In genomic region chr2:174591740-174592139, GRCh38 we compare ENCODE assay signal across 13 cellular contexts. TPM values are rescaled to one million over a fixed set of nuclear protein-coding genes. Genes with fewer than 3 reads are reported as not detected.
DNase-seq lines count a peak whose midpoint lies in the region; ATAC-seq, FAIRE-seq and TF ChIP-seq lines count a peak whose summit lies in the region.
"Had no signal": no experiment of that assay in that cellular context is flagged by ENCODE, and none has a peak within 500 bp of the region (broad histone marks: within the 10 kb centered on the region; RNA-seq: fewer than 3 reads in every experiment).

No MANE protein-coding gene starts in this region.

- H3K9me2 ChIP-seq in MM.1S (replicated peaks; ENCODE audit: insufficient read depth, low read length): no peaks in the 10 kb centered on the region

- TF ChIP-seq CTCF in MM.1S (IDR thresholded peaks at IDR 0.05; ENCODE audit: low read length): no peak
- TF ChIP-seq CTCF in astrocyte (IDR thresholded peaks at IDR 0.05; ENCODE audit: insufficient read depth, low read depth, low read length): no peak
- no peak for TF ChIP-seq CTCF in body of pancreas (IDR thresholded peaks at IDR 0.05)
- no peak for TF ChIP-seq CTCF in ovary (IDR thresholded peaks at IDR 0.05)

- H3K9me3 ChIP-seq in MM.1S (replicated peaks; ENCODE audit: insufficient read depth, low read length): no peaks in the 10 kb centered on the region
- no peaks in the 10 kb centered on the region for H3K9me3 ChIP-seq in astrocyte (ENCODE audit: insufficient read depth, low read depth, low read length)
- H3K9me3 ChIP-seq in small intestine (ENCODE audit: control insufficient read depth, low read depth): no peaks in the 10 kb centered on the region
- H3K9me3 ChIP-seq in body of pancreas: no peaks in the 10 kb centered on the region
- H3K9me3 ChIP-seq in ovary: no peaks in the 10 kb centered on the region

- TF ChIP-seq EP300 in ovary (IDR thresholded peaks at IDR 0.05): no peak

- H3K4me1 ChIP-seq in MM.1S (ENCODE audit: low read length) (peaks cover 22% of the 10 kb centered on the region), astrocyte (ENCODE audit: insufficient read depth, low read length) (peaks cover 9% of the 10 kb centered on the region), small intestine (ENCODE audit: control insufficient read depth in 2 of 2, insufficient read depth in 1 of 2, low read depth in 1 of 2, low read length in 1 of 2) (no peaks in the 10 kb centered on the region), body of pancreas (no peaks in the 10 kb centered on the region), ovary (ENCODE audit: insufficient read depth) (peaks cover 6% of the 10 kb centered on the region)

- H2AFZ ChIP-seq in MM.1S (ENCODE audit: low read length) (no peak overlapping the region), astrocyte (ENCODE audit: low read depth, low read length) (no peak overlapping the region)

- H4K20me1 ChIP-seq in MM.1S (ENCODE audit: insufficient read depth, low read length) (peaks cover 25% of the 10 kb centered on the region), astrocyte (ENCODE audit: insufficient read depth, low read length) (no peaks in the 10 kb centered on the region)

- H3K79me2 ChIP-seq in MM.1S (ENCODE audit: low read length): peaks cover 95% of the 10 kb centered on the region
- H3K79me2 ChIP-seq in astrocyte (ENCODE audit: insufficient read depth, low read length): no peaks in the 10 kb centered on the region

- no peak overlapping the region for H3K4me3 ChIP-seq in MM.1S (ENCODE audit: low read length)
- H3K4me3 ChIP-seq in astrocyte (ENCODE audit: insufficient read depth, low read depth, low read length): no peak overlapping the region
- H3K4me3 ChIP-seq in small intestine (ENCODE audit: low read depth in 1 of 2, low read length in 2 of 2): no peak overlapping the region
- H3K4me3 ChIP-seq in body of pancreas: no peak overlapping the region
- H3K4me3 ChIP-seq in ovary: no peak overlapping the region

- H3K27ac Mint-ChIP-seq in T-helper 2 cell treated with Interferon-gamma antibody and Interleukin-4, amounts not matched to agents 5 μg/mL and 100 μg/mL, for 36 hours: peak overlapping the region; percentile 70
- H3K27ac Mint-ChIP-seq in astrocyte (ENCODE audit: unreplicated experiment): peak overlapping the region; percentile 8

- H3K36me3 ChIP-seq in MM.1S (replicated peaks; ENCODE audit: insufficient read depth, low read length) (no peaks in the 10 kb centered on the region; the same call in 1 of the 2 replicates), astrocyte (ENCODE audit: insufficient read depth, low read length) (no peaks in the 10 kb centered on the region), small intestine (ENCODE audit: control insufficient read depth in 2 of 2, insufficient read depth in 2 of 2, low read length in 2 of 2) (no peaks in the 10 kb centered on the region), body of pancreas (replicated peaks in 1 of 2; ENCODE audit: insufficient read depth in 1 of 2, low read depth in 2 of 2) (no peaks in the 10 kb centered on the region), ovary (no peaks in the 10 kb centered on the region)

- H3K36me3 Mint-ChIP-seq in T-helper 2 cell treated with Interferon-gamma antibody and Interleukin-4, amounts not matched to agents 5 μg/mL and 100 μg/mL, for 36 hours (ENCODE audit: low read depth): peaks cover 81% of the 10 kb centered on the region
- H3K36me3 Mint-ChIP-seq in astrocyte (ENCODE audit: low read depth, unreplicated experiment): no peaks in the 10 kb centered on the region

- H3F3A ChIP-seq in MM.1S (ENCODE audit: insufficient read depth, low read length): peaks cover 36% of the 10 kb centered on the region

- H3K27me3 Mint-ChIP-seq in T-helper 2 cell treated with Interferon-gamma antibody and Interleukin-4, amounts not matched to agents 5 μg/mL and 100 μg/mL, for 36 hours (ENCODE audit: low read depth): no peaks in the 10 kb centered on the region
- H3K27me3 Mint-ChIP-seq in astrocyte (ENCODE audit: low read depth, unreplicated experiment): no peaks in the 10 kb centered on the region

- H3K4me1 Mint-ChIP-seq in T-helper 2 cell treated with Interferon-gamma antibody and Interleukin-4, amounts not matched to agents 5 μg/mL and 100 μg/mL, for 36 hours (ENCODE audit: low read depth): peaks cover 59% of the 10 kb centered on the region
- peaks cover 33% of the 10 kb centered on the region for H3K4me1 Mint-ChIP-seq in astrocyte (ENCODE audit: low read depth, unreplicated experiment)

- FAIRE-seq in astrocyte (lab: Jason Lieb, UNC) (no peak), small intestine (lab: Jason Lieb, UNC) (no peak)
- FAIRE-seq: colon, H54 had no signal

- H3K9ac ChIP-seq in MM.1S (ENCODE audit: low read length): no peak overlapping the region
- H3K9ac ChIP-seq in astrocyte (ENCODE audit: low read length): no peak overlapping the region

- peak overlapping the region; percentile 62 for H3K4me3 Mint-ChIP-seq in T-helper 2 cell treated with Interferon-gamma antibody and Interleukin-4, amounts not matched to agents 5 μg/mL and 100 μg/mL, for 36 hours
- H3K4me3 Mint-ChIP-seq in astrocyte (ENCODE audit: unreplicated experiment): no peak overlapping the region

- 0 out of 2 replicates have a peak overlapping the region, but pooled peaks have one; percentile 10 for H3K4me2 ChIP-seq in MM.1S (ENCODE audit: low read depth, low read length)
- H3K4me2 ChIP-seq in astrocyte (ENCODE audit: low read length): no peak overlapping the region

- DNase-seq in T-helper 2 cell treated with Interferon-gamma antibody and Interleukin-4, amounts not matched to agents 5 μg/mL and 100 μg/mL, for 36 hours (ENCODE audit: low spot score): no peak
- no peak for DNase-seq in T-helper 2 cell
- DNase-seq in MM.1S: no peak
- peak; percentile 22 for DNase-seq in astrocyte (ENCODE audit: low read depth)
- no peak for DNase-seq in small intestine
- DNase-seq in body of pancreas: no peak
- no peak for DNase-seq in ovary
- DNase-seq: activated gamma-delta T cell, DMS 273 treated with DMSO at 0.1 percent for 48 hours, NCI-H1048 had no signal

- H3K27me3 ChIP-seq in MM.1S (replicated peaks; ENCODE audit: insufficient read depth, low read length) (no peaks in the 10 kb centered on the region), astrocyte (ENCODE audit: insufficient read depth, low read length) (no peaks in the 10 kb centered on the region), small intestine (ENCODE audit: control insufficient read depth in 2 of 2, insufficient read depth in 2 of 2, low read length in 2 of 2) (no peaks in the 10 kb centered on the region), body of pancreas (no peaks in the 10 kb centered on the region), ovary (no peaks in the 10 kb centered on the region)

- no peak for ATAC-seq in body of pancreas
- ATAC-seq in HG03159 (IDR thresholded peaks at IDR 0.05; ENCODE audit: unreplicated experiment): no peak

- WGBS in small intestine, 3 donors: 75 to 88% (median 79%) methylated on average over 5 of the region's 5 CpGs
- WGBS in body of pancreas, 2 donors: 79 to 89% methylated on average over 5 of the region's 5 CpGs
- WGBS in ovary, 3 donors: 90 to 91% (median 90%) methylated on average over 5 of the region's 5 CpGs

- no peak for TF ChIP-seq POLR2A in body of pancreas (IDR thresholded peaks at IDR 0.05)
- no peak for TF ChIP-seq POLR2A in ovary (IDR thresholded peaks at IDR 0.05)

- no peaks in the 10 kb centered on the region for H3K9me3 Mint-ChIP-seq in T-helper 2 cell treated with Interferon-gamma antibody and Interleukin-4, amounts not matched to agents 5 μg/mL and 100 μg/mL, for 36 hours
- no peaks in the 10 kb centered on the region for H3K9me3 Mint-ChIP-seq in astrocyte (ENCODE audit: unreplicated experiment)

- intact Hi-C loops in body of pancreas (cut with DNase I) (no loop called here), ovary (cut with DNase I) (no loop called here)

- H3K27ac ChIP-seq in MM.1S (ENCODE audit: low read length): 0 out of 2 replicates have a peak overlapping the region, but pooled peaks have one; percentile 8
- H3K27ac ChIP-seq in astrocyte (ENCODE audit: low read depth, low read length): no peak overlapping the region
- H3K27ac ChIP-seq in small intestine (ENCODE audit: low read depth in 1 of 2, low read length in 1 of 2): peak overlapping the region; percentile 30 to 46
- H3K27ac ChIP-seq in body of pancreas: no peak overlapping the region
- H3K27ac ChIP-seq in ovary: no peak overlapping the region

RNA-seq across cellular contexts. Expression of gene WIPF1, which starts 5.9 kb away (rescaled TPM):
- total RNA-seq in astrocyte (19.3 and 25.1 TPM in 2 replicates), body of pancreas (10 to 100 TPM in 1 of 2 donors, 1 to 10 TPM in 1; 8.0 to 15.5 TPM), ovary (10 to 100 TPM in 6 of 7 donors, 1 to 10 TPM in 1; 9.7 to 42.6 (median 24.4) TPM)
- polyA plus RNA-seq in small intestine (10 to 100 TPM in 2 of 3 donors, 1 to 10 TPM in 1; 3.1 to 15.4 (median 13.8) TPM), ovary (10 to 100 TPM; 13.3 to 34.7 TPM)

Comparison
In these comparisons a context has a peak if more than half of its experiments do, and no peak if none do; other contexts are left out.
1. H3K27ac ChIP-seq: peak in MM.1S (single experiment) and small intestine (2 of 2); none in astrocyte (single experiment), body of pancreas (0 of 4) and ovary (0 of 2).